1 cellular context compared by ENCODE assay signal in the genomic region with DNA sequence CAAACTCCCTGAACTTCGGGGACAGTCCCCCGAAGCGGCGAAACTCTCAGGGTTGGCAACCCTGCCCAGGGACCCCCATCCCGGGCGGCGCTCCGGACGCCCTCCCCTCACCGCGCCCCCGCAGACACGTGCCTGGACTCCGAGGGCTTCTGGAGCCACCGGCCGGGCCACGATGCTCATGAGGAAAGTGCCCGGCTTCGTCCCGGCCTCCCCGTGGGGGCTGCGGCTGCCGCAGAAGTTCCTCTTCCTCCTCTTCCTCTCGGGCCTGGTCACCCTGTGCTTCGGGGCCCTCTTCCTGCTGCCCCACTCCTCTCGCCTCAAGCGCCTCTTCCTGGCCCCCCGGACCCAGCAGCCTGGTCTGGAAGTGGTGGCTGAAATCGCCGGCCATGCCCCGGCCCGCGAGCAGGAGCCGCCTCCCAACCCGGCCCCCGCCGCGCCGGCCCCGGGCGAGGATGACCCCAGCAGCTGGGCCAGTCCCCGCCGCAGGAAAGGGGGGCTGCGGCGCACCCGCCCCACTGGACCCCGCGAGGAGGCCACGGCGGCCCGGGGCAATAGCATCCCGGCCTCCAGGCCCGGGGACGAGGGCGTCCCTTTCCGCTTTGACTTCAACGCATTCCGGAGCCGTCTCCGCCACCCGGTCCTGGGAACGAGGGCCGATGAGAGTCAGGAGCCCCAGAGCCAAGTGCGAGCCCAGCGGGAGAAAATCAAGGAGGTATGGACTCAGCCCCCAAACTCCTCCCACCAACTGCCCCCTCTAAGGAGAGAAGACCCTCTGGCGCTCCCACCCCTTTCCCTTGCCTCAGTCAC.
TF ChIP-seq lines count a peak whose summit lies in the region.

No MANE protein-coding gene starts in this region.

TF ChIP-seq in K562, 482 proteins besides CTCF, POLR2A, EP300 and RAD21 (continued from another document):
- no peak for TF ChIP-seq DDX20 (tag; IDR thresholded peaks at IDR 0.05; ENCODE audit: low read depth)
- TF ChIP-seq ARID2 (IDR thresholded peaks at IDR 0.05), result no peak
- 0 out of 2 replicates have a peak, but pooled peaks have one; percentile 5 for TF ChIP-seq ZNF121 (CRISPR knock-in tag; conservative IDR thresholded peaks at IDR 0.05)
- no peak for TF ChIP-seq NCOA4 (IDR thresholded peaks at IDR 0.05; ENCODE audit: partially characterized antibody)
- peak; percentile 34; the same call in 1 of the 2 replicates for TF ChIP-seq EGR1 (conservative IDR thresholded peaks at IDR 0.05)
- TF ChIP-seq U2AF1 (optimal IDR thresholded peaks at IDR 0.05; ENCODE audit: low read depth, low read length), result no peak
- TF ChIP-seq HDAC6 (IDR thresholded peaks at IDR 0.05; ENCODE audit: low read depth, low read length), result no peak
- TF ChIP-seq L3MBTL2 (IDR thresholded peaks at IDR 0.05), result peak; percentile 36; the same call in 1 of the 2 replicates
- TF ChIP-seq, protein P1, sequence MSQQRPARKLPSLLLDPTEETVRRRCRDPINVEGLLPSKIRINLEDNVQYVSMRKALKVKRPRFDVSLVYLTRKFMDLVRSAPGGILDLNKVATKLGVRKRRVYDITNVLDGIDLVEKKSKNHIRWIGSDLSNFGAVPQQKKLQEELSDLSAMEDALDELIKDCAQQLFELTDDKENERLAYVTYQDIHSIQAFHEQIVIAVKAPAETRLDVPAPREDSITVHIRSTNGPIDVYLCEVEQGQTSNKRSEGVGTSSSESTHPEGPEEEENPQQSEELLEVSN (IDR thresholded peaks at IDR 0.05; ENCODE audit: borderline replicate concordance in 1 of 2, extremely low read depth in 1 of 2, insufficient read depth in 1 of 2, insufficient read length in 1 of 2, low read depth in 1 of 2, low read length in 1 of 2, poor library complexity in 1 of 2, severe bottlenecking in 1 of 2), result peak in 1 of 2 experiments; percentile 57
- TF ChIP-seq ASH1L (IDR thresholded peaks at IDR 0.05; ENCODE audit: borderline replicate concordance, low read depth, partially characterized antibody), result no peak
- TF ChIP-seq, protein P2, sequence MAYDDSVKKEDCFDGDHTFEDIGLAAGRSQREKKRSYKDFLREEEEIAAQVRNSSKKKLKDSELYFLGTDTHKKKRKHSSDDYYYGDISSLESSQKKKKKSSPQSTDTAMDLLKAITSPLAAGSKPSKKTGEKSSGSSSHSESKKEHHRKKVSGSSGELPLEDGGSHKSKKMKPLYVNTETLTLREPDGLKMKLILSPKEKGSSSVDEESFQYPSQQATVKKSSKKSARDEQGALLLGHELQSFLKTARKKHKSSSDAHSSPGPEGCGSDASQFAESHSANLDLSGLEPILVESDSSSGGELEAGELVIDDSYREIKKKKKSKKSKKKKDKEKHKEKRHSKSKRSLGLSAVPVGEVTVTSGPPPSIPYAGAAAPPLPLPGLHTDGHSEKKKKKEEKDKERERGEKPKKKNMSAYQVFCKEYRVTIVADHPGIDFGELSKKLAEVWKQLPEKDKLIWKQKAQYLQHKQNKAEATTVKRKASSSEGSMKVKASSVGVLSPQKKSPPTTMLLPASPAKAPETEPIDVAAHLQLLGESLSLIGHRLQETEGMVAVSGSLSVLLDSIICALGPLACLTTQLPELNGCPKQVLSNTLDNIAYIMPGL (CRISPR knock-in tag; IDR thresholded peaks at IDR 0.05), result no peak
- TF ChIP-seq, protein P3, sequence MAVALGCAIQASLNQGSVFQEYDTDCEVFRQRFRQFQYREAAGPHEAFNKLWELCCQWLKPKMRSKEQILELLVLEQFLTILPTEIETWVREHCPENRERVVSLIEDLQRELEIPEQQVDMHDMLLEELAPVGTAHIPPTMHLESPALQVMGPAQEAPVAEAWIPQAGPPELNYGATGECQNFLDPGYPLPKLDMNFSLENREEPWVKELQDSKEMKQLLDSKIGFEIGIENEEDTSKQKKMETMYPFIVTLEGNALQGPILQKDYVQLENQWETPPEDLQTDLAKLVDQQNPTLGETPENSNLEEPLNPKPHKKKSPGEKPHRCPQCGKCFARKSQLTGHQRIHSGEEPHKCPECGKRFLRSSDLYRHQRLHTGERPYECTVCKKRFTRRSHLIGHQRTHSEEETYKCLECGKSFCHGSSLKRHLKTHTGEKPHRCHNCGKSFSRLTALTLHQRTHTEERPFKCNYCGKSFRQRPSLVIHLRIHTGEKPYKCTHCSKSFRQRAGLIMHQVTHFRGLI (CRISPR knock-in tag; IDR thresholded peaks at IDR 0.05), result no peak
- TF ChIP-seq, protein P4, sequence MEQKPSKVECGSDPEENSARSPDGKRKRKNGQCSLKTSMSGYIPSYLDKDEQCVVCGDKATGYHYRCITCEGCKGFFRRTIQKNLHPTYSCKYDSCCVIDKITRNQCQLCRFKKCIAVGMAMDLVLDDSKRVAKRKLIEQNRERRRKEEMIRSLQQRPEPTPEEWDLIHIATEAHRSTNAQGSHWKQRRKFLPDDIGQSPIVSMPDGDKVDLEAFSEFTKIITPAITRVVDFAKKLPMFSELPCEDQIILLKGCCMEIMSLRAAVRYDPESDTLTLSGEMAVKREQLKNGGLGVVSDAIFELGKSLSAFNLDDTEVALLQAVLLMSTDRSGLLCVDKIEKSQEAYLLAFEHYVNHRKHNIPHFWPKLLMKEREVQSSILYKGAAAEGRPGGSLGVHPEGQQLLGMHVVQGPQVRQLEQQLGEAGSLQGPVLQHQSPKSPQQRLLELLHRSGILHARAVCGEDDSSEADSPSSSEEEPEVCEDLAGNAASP (IDR thresholded peaks at IDR 0.05), result no peak
- no peak for TF ChIP-seq GATAD2B (IDR thresholded peaks at IDR 0.05; ENCODE audit: borderline replicate concordance)
- TF ChIP-seq JUN (IDR thresholded peaks at IDR 0.05; ENCODE audit: borderline replicate concordance, low read depth, low read length), result no peak
- no peak for TF ChIP-seq JUN (CRISPR knock-in tag; IDR thresholded peaks at IDR 0.05; ENCODE audit: borderline replicate concordance)
- TF ChIP-seq KAT7 (CRISPR knock-in tag; IDR thresholded peaks at IDR 0.05; ENCODE audit: borderline replicate concordance), result no peak
- no peak for TF ChIP-seq MYNN (IDR thresholded peaks at IDR 0.05)
- TF ChIP-seq MYNN (CRISPR knock-in tag; IDR thresholded peaks at IDR 0.05), result no peak
- TF ChIP-seq ZZZ3 (IDR thresholded peaks at IDR 0.05), result no peak
- TF ChIP-seq, protein P5, sequence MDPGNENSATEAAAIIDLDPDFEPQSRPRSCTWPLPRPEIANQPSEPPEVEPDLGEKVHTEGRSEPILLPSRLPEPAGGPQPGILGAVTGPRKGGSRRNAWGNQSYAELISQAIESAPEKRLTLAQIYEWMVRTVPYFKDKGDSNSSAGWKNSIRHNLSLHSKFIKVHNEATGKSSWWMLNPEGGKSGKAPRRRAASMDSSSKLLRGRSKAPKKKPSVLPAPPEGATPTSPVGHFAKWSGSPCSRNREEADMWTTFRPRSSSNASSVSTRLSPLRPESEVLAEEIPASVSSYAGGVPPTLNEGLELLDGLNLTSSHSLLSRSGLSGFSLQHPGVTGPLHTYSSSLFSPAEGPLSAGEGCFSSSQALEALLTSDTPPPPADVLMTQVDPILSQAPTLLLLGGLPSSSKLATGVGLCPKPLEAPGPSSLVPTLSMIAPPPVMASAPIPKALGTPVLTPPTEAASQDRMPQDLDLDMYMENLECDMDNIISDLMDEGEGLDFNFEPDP (CRISPR knock-in tag; IDR thresholded peaks at IDR 0.05), result no peak
- no peak for TF ChIP-seq ZNF197 (CRISPR knock-in tag; IDR thresholded peaks at IDR 0.05; ENCODE audit: low read depth)
- TF ChIP-seq, protein P6, sequence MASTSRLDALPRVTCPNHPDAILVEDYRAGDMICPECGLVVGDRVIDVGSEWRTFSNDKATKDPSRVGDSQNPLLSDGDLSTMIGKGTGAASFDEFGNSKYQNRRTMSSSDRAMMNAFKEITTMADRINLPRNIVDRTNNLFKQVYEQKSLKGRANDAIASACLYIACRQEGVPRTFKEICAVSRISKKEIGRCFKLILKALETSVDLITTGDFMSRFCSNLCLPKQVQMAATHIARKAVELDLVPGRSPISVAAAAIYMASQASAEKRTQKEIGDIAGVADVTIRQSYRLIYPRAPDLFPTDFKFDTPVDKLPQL (IDR thresholded peaks at IDR 0.05; ENCODE audit: extremely low read depth, insufficient read length), result no peak
- TF ChIP-seq KDM5B (IDR thresholded peaks at IDR 0.05; ENCODE audit: insufficient replicate concordance, low read depth, low read length), result peak; percentile 32
- TF ChIP-seq NFIC (IDR thresholded peaks at IDR 0.05), result no peak
- TF ChIP-seq HMGN3 (IDR thresholded peaks at IDR 0.05; ENCODE audit: borderline replicate concordance, extremely low read depth, insufficient read length, low read depth, low read length), result no peak
- TF ChIP-seq SUPT5H (IDR thresholded peaks at IDR 0.05), result no peak
- no peak for TF ChIP-seq ZNF408 (CRISPR knock-in tag; IDR thresholded peaks at IDR 0.05; ENCODE audit: low read depth)
- no peak for TF ChIP-seq HNRNPH1 (optimal IDR thresholded peaks at IDR 0.05; ENCODE audit: low read depth, low read length)
- no peak for TF ChIP-seq LCOR (CRISPR knock-in tag; IDR thresholded peaks at IDR 0.05)
- TF ChIP-seq ETS2 (tag; IDR thresholded peaks at IDR 0.05; ENCODE audit: borderline replicate concordance, poor library complexity, severe bottlenecking), result no peak
- TF ChIP-seq MAFK (IDR thresholded peaks at IDR 0.05; ENCODE audit: low read length), result no peak
- TF ChIP-seq ZSCAN29 (IDR thresholded peaks at IDR 0.05), result no peak
